14 cellular contexts compared by ENCODE assay signal in genomic region chr10:109998513-109998912, GRCh38.
"Had no signal": no experiment of that assay in that cellular context is flagged by ENCODE, and none has a peak within 500 bp of the region (broad histone marks: within the 10 kb centered on the region; RNA-seq: fewer than 3 reads in every experiment).

No MANE protein-coding gene starts in this region.

- H3K4me3 ChIP-seq: lung, transverse colon had no signal

- H3K27me3 ChIP-seq: transverse colon had no signal

- ATAC-seq: activated CD8-positive, alpha-beta memory T cell treated with anti-CD3 and anti-CD28 coated beads, Interleukin-2, amount 10 ng/mL, durations not matched to agents 7 days and 5 days had no signal

- H3K36me3 ChIP-seq: transverse colon had no signal

- H3K27me3 Mint-ChIP-seq: activated naive CD8-positive, alpha-beta T cell treated with anti-CD3 and anti-CD28 coated beads for 36 hours had no signal

- H3K9me3 Mint-ChIP-seq: activated naive CD8-positive, alpha-beta T cell treated with anti-CD3 and anti-CD28 coated beads for 36 hours; mesothelial cell of epicardium; T-helper 2 cell treated with Interferon-gamma antibody and Interleukin-4, amounts not matched to agents 5 μg/mL and 100 μg/mL, for 36 hours had no signal

- H3K36me3 Mint-ChIP-seq: activated CD8-positive, alpha-beta memory T cell treated with anti-CD3 and anti-CD28 coated beads, Interleukin-2, amount 10 ng/mL, durations not matched to agents 7 days and 5 days; activated naive CD8-positive, alpha-beta T cell treated with anti-CD3 and anti-CD28 coated beads for 36 hours; mesothelial cell of epicardium had no signal

- H3K27ac ChIP-seq: epithelial cell of prostate, transverse colon had no signal

- H3K9me3 ChIP-seq: transverse colon had no signal

- DNase-seq: activated CD4-positive, alpha-beta T cell treated with anti-CD3 and anti-CD28 coated beads, Interleukin-2, amount 50 U/mL, for 4 hours; activated CD8-positive, alpha-beta memory T cell treated with anti-CD3 and anti-CD28 coated beads, Interleukin-2, amount 10 ng/mL, durations not matched to agents 7 days and 5 days; activated naive CD4-positive, alpha-beta T cell; activated naive CD8-positive, alpha-beta T cell treated with anti-CD3 and anti-CD28 coated beads for 36 hours; amniotic stem cell; foreskin fibroblast; hippocampal formation; occipital lobe; stimulated activated naive CD4-positive, alpha-beta T cell treated with Interleukin-2 at 50 U/mL for 16 hours; transverse colon had no signal

- H3K27ac Mint-ChIP-seq: activated CD8-positive, alpha-beta memory T cell treated with anti-CD3 and anti-CD28 coated beads, Interleukin-2, amount 10 ng/mL, durations not matched to agents 7 days and 5 days; mesothelial cell of epicardium; T-helper 2 cell treated with Interferon-gamma antibody and Interleukin-4, amounts not matched to agents 5 μg/mL and 100 μg/mL, for 36 hours had no signal

- H3K4me3 Mint-ChIP-seq: activated CD8-positive, alpha-beta memory T cell treated with anti-CD3 and anti-CD28 coated beads, Interleukin-2, amount 10 ng/mL, durations not matched to agents 7 days and 5 days; activated naive CD8-positive, alpha-beta T cell treated with anti-CD3 and anti-CD28 coated beads for 36 hours; mesothelial cell of epicardium; T-helper 2 cell treated with Interferon-gamma antibody and Interleukin-4, amounts not matched to agents 5 μg/mL and 100 μg/mL, for 36 hours had no signal
